8 cellular contexts compared by ENCODE assay signal in the genomic region with DNA sequence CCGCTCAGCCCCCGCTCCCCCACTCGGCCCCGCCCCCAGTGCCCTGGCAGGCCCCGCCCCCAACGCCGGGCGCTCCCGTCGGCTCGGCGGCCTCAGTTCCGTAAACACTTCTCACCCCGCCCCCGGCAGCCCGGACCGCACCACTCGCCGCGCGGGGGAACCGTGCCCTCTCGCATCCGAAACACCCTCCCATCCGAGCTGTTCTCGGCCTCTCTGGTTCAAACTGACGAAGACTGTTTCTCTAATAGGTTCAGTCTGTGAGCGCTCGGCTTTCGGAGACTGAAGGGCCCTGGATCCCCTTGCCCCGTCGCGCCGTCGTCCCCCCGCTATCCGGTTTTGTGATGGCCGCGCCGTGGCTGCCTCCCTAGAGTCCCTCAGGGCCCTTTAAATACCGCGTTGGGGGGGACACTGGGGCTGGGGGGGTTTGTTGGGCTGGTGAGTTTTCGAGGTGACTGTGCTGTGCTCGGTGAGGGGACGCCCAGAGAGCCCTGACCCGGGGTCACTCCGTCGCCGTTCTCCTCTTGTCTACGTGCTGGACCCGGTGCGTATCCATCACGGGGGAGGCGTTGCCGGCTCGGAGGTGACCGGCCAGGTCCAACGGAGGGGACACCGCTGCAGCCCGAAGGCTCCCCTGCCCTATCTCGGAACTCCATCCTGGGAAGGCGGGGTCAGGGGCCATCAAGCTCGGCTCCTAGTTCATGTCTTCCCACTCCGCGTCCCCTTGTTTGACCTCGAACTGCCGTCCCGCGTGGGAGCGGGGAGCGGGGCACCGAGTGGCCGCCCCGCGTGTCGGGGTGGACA. TPM values are rescaled to one million over a fixed set of nuclear protein-coding genes. Genes with fewer than 3 reads are reported as not detected.
DNase-seq lines count a peak whose midpoint lies in the region; ATAC-seq and TF ChIP-seq lines count a peak whose summit lies in the region.

A gene (plus strand): TSS at position 333 of the 801 bp plus-strand sequence. CDS start 8,343 bp downstream, outside the sequence.

- peak within 1 kb of the TSS; percentile 89 for H3K4me3 Mint-ChIP-seq in activated CD4-positive, alpha-beta memory T cell treated with anti-CD3 and anti-CD28 coated beads for 36 hours

- intact Hi-C loops in activated CD4-positive, alpha-beta memory T cell treated with anti-CD3 and anti-CD28 coated beads for 36 hours (cut with micrococcal nuclease) = loop anchor here (1.0 to 10.0 kb wide), 5 partner anchors 55 to 1382 kb away; a partner anchor contains a TSS
- intact Hi-C loops in right lobe of liver (cut with DNase I) = no loop called here

- ATAC-seq in HG03439 (IDR thresholded peaks at IDR 0.05; ENCODE audit: unreplicated experiment) (peak; percentile 68), right lobe of liver (peak; percentile 88 to 94 (median 91))

- peak within 1 kb of the TSS; percentile 97 to 98 (median 97) for H3K27ac ChIP-seq in right lobe of liver

- H3K27me3 ChIP-seq in right lobe of liver = no peaks in the 10 kb centered on the region

- POLR2A ChIA-PET in activated CD4-positive, alpha-beta memory T cell treated with anti-CD3 and anti-CD28 coated beads for 36 hours (lab: Charles Lee) = interaction anchor here (0.9 to 2.7 kb wide), 2 partner anchors 14 to 55 kb away, joined by 3 to 10 read pairs; a partner anchor contains a TSS

- peak within 1 kb of the TSS; percentile 99 for H3K27ac Mint-ChIP-seq in activated CD4-positive, alpha-beta memory T cell treated with anti-CD3 and anti-CD28 coated beads for 36 hours

- no peaks in the 10 kb centered on the region for H3K36me3 Mint-ChIP-seq in activated CD4-positive, alpha-beta memory T cell treated with anti-CD3 and anti-CD28 coated beads for 36 hours

- no peaks in the 10 kb centered on the region for H3K27me3 Mint-ChIP-seq in activated CD4-positive, alpha-beta memory T cell treated with anti-CD3 and anti-CD28 coated beads for 36 hours

- no peaks in the 10 kb centered on the region for H3K36me3 ChIP-seq in right lobe of liver

- WGBS in right lobe of liver (ENCODE audit: insufficient coverage, low coverage, low lambda C conversion rate, missing lambda C conversion rate) = no CpG with 5 or more reads among the region's 76 CpGs

- no peaks in the 10 kb centered on the region for H3K9me3 Mint-ChIP-seq in activated CD4-positive, alpha-beta memory T cell treated with anti-CD3 and anti-CD28 coated beads for 36 hours

- TF ChIP-seq POLR2A in right lobe of liver (IDR thresholded peaks at IDR 0.05) = no peak

- DNase-seq in AML-193 (lab: John Stamatoyannopoulos, UW) (peak; percentile 61 to 63), GM19240 (ENCODE audit: insufficient read length, low spot score) (peak; percentile 76), NCI-H748 treated with DMSO at 0.1 percent for 48 hours (lab: John Stamatoyannopoulos, UW) (peak; percentile 50), dermis microvascular lymphatic vessel endothelial cell (ENCODE audit: low read depth in 2 of 2) (peak; percentile 63 to 89), right lobe of liver (peak; percentile 91 to 93 (median 92))
- peak; percentile 91 for DNase-seq in activated CD4-positive, alpha-beta memory T cell treated with anti-CD3 and anti-CD28 coated beads for 36 hours
- peak; percentile 91 for DNase-seq in stimulated activated CD4-positive, alpha-beta T cell treated with anti-CD3 and anti-CD28 coated beads, Interleukin-4, amount 100 ng/mL, for 1 hour

- H3K4me1 Mint-ChIP-seq in activated CD4-positive, alpha-beta memory T cell treated with anti-CD3 and anti-CD28 coated beads for 36 hours (ENCODE audit: low read depth) = peaks cover 52% of the 10 kb centered on the region

- peaks cover 0 to 14% (median 5%) of the 10 kb centered on the region in 4 donors for H3K4me1 ChIP-seq in right lobe of liver

- H3K9me3 ChIP-seq in right lobe of liver = no peaks in the 10 kb centered on the region

- TF ChIP-seq CTCF in right lobe of liver (IDR thresholded peaks at IDR 0.05) = no peak

- CTCF ChIA-PET in activated CD4-positive, alpha-beta memory T cell treated with anti-CD3 and anti-CD28 coated beads for 36 hours (lab: Charles Lee) = interaction anchor here (0.7 to 4.6 kb wide), 3 partner anchors 20 to 76 kb away, joined by 4 to 21 read pairs (median 14); a partner anchor contains a TSS

- peak within 1 kb of the TSS; percentile 65 to 93 (median 83) for H3K4me3 ChIP-seq in right lobe of liver

RNA-seq across cellular contexts. Expression of the gene that starts here (rescaled TPM):
- total RNA-seq in activated CD4-positive, alpha-beta memory T cell treated with anti-CD3 and anti-CD28 coated beads for 36 hours = 10 to 100 TPM in 1 of 2 experiments, 1 to 10 TPM in 1; 8.8 to 10.3 TPM
- total RNA-seq in dermis microvascular lymphatic vessel endothelial cell (42.7 and 64.4 TPM in 2 replicates), right lobe of liver (10 to 100 TPM in 3 of 6 experiments, 1 to 10 TPM in 3; 7.3 to 14.2 (median 10.5) TPM)

Comparison
In these comparisons a context has a peak if more than half of its experiments do, and no peak if none do; other contexts are left out.
1. Peak in every context shown above with its lines: DNase-seq, ATAC-seq, H3K4me3 ChIP-seq and H3K27ac ChIP-seq.